ENCODE assay signal across 27 cellular contexts in the genomic region with DNA sequence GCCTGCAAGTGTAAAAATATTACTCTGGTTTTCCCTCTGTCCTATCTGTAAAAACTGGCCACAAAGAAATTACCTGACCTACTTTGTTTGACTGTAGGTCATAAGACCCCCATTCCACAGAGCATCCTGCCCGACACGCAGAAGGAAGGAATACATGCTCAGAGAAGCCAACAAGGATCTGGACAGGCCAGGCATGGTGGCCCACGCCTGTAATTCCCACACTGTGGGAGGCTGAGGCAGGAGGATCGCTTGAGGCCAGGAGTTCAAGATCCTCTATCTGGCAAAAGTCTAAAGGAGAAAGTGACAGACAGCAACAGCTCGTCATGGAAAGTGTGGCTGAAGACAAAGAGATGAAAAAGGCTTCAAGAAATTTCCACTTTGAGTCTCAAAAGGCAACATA.
"Had no signal": no experiment of that assay in that cellular context is flagged by ENCODE, and none has a peak within 500 bp of the region (broad histone marks: within the 10 kb centered on the region; RNA-seq: fewer than 3 reads in every experiment).

No MANE protein-coding gene starts in this region.

- H3K9me3 Mint-ChIP-seq: activated CD4-positive, alpha-beta memory T cell treated with anti-CD3 and anti-CD28 coated beads for 36 hours; activated T-cell treated with anti-CD3 and anti-CD28 coated beads, Interleukin-2, amount 50 U/mL, for 4 hours; brain; immature natural killer cell; mesothelial cell of epicardium; natural killer cell; stimulated activated memory B cell treated with anti-CD40 and anti-IgM and Interleukin-4, amounts not matched to agents 10 μg/mL and 1 μg/mL and 100 μg/mL, for 72 hours; type B pancreatic cell had no signal

- H3K4me1 ChIP-seq: left ventricle myocardium inferior, psoas muscle had no signal

- H3K27me3 Mint-ChIP-seq: activated CD4-positive, alpha-beta memory T cell treated with anti-CD3 and anti-CD28 coated beads for 36 hours; stimulated activated memory B cell treated with anti-CD40 and anti-IgM and Interleukin-4, amounts not matched to agents 10 μg/mL and 1 μg/mL and 100 μg/mL, for 72 hours had no signal

- DNase-seq: activated CD4-positive, alpha-beta memory T cell treated with anti-CD3 and anti-CD28 coated beads for 36 hours; activated naive CD4-positive, alpha-beta T cell treated with Interleukin-2 at 50 U/mL for 16 hours; activated T-cell treated with anti-CD3 and anti-CD28 coated beads, Interleukin-2, amount 50 U/mL, for 4 hours; aorta; caudate nucleus; effector memory CD4-positive, alpha-beta T cell; foreskin melanocyte; glutamatergic neuron; immature natural killer cell; left ventricle myocardium inferior; natural killer cell; psoas muscle; right cardiac atrium; stimulated activated CD4-positive, alpha-beta T cell treated with anti-CD3 and anti-CD28 coated beads, Interleukin-2, amount 100 ng/mL, for 24 hours; T-helper 1 cell; WERI-Rb-1 had no signal

- H3K4me3 Mint-ChIP-seq: activated CD4-positive, alpha-beta memory T cell treated with anti-CD3 and anti-CD28 coated beads for 36 hours; activated T-cell treated with anti-CD3 and anti-CD28 coated beads, Interleukin-2, amount 50 U/mL, for 4 hours; brain; immature natural killer cell; mesothelial cell of epicardium; natural killer cell; stimulated activated memory B cell treated with anti-CD40 and anti-IgM and Interleukin-4, amounts not matched to agents 10 μg/mL and 1 μg/mL and 100 μg/mL, for 72 hours; type B pancreatic cell had no signal

- H3K9me3 ChIP-seq: left ventricle myocardium inferior, neutrophil, pancreas, psoas muscle, SJSA1, thoracic aorta had no signal

- H3K27ac ChIP-seq: hepatocyte, left ventricle myocardium inferior, neutrophil, pancreas, psoas muscle, SJSA1, skin epidermis, thoracic aorta, WERI-Rb-1 had no signal

- H3K4me3 ChIP-seq: hepatocyte, left ventricle myocardium inferior, pancreas, psoas muscle, SJSA1, skin epidermis, thoracic aorta had no signal

- H3K27me3 ChIP-seq: hepatocyte, neutrophil, pancreas, SJSA1 had no signal

- H3K36me3 Mint-ChIP-seq: activated CD4-positive, alpha-beta memory T cell treated with anti-CD3 and anti-CD28 coated beads for 36 hours; brain; immature natural killer cell; mesothelial cell of epicardium; natural killer cell; stimulated activated memory B cell treated with anti-CD40 and anti-IgM and Interleukin-4, amounts not matched to agents 10 μg/mL and 1 μg/mL and 100 μg/mL, for 72 hours; type B pancreatic cell had no signal

- H3K79me2 ChIP-seq: hepatocyte had no signal

- H3K4me1 Mint-ChIP-seq: mesothelial cell of epicardium; natural killer cell; stimulated activated memory B cell treated with anti-CD40 and anti-IgM and Interleukin-4, amounts not matched to agents 10 μg/mL and 1 μg/mL and 100 μg/mL, for 72 hours had no signal

- H3K4me2 ChIP-seq: hepatocyte had no signal

- H3K36me3 ChIP-seq: left ventricle myocardium inferior, neutrophil, pancreas, SJSA1, thoracic aorta, WERI-Rb-1 had no signal

- ATAC-seq: activated T-cell treated with anti-CD3 and anti-CD28 coated beads, Interleukin-2, amount 50 U/mL, for 4 hours; esophagus mucosa; natural killer cell; pancreas; psoas muscle; right cardiac atrium; stimulated activated memory B cell treated with anti-CD40 and anti-IgM and Interleukin-4, amounts not matched to agents 10 μg/mL and 1 μg/mL and 100 μg/mL, for 72 hours had no signal

- H3K27ac Mint-ChIP-seq: activated CD4-positive, alpha-beta memory T cell treated with anti-CD3 and anti-CD28 coated beads for 36 hours; brain; immature natural killer cell; mesothelial cell of epicardium; stimulated activated memory B cell treated with anti-CD40 and anti-IgM and Interleukin-4, amounts not matched to agents 10 μg/mL and 1 μg/mL and 100 μg/mL, for 72 hours; type B pancreatic cell had no signal

- H2AFZ ChIP-seq: hepatocyte had no signal
